12 cellular contexts compared by ENCODE assay signal in the genomic region with DNA sequence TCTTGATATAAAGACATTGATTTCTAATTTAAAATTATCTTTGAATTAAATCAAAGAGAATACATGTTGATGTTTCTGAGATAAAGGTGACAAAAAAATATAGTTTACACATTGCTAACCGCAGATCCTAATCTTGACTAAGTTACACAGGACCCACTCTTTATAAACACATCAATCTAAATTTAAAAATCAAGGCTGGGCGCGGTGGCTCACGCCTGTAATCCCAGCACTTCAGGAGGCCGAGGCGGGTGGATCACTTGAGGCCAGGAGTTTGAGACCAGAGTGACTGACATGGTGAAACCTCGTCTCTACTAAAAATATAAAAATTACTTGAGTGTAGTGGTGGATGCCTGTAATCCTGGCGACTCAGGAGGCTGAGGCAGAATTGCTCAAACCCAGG. TPM values are rescaled to one million over a fixed set of nuclear protein-coding genes. Genes with fewer than 3 reads are reported as not detected.
DNase-seq lines count a peak whose midpoint lies in the region; ATAC-seq, FAIRE-seq and TF ChIP-seq lines count a peak whose summit lies in the region.
"Had no signal": no experiment of that assay in that cellular context is flagged by ENCODE, and none has a peak within 500 bp of the region (broad histone marks: within the 10 kb centered on the region; RNA-seq: fewer than 3 reads in every experiment).

No MANE protein-coding gene starts in this region.

- H3K27ac ChIP-seq in left ventricle myocardium inferior (replicated peaks) (peak overlapping the region; percentile 98), mesodermal cell (ENCODE audit: low read depth, low read length, severe bottlenecking) (no peak overlapping the region), upper lobe of right lung (peak overlapping the region; percentile 94)
- H3K27ac ChIP-seq: ovary had no signal

- no peaks in the 10 kb centered on the region for H3K9me3 ChIP-seq in left ventricle myocardium inferior (replicated peaks)
- no peaks in the 10 kb centered on the region for H3K9me3 ChIP-seq in adipocyte (ENCODE audit: control insufficient read depth, low read length)
- no peaks in the 10 kb centered on the region for H3K9me3 ChIP-seq in mesodermal cell (ENCODE audit: control insufficient read depth, low read length)
- no peaks in the 10 kb centered on the region for H3K9me3 ChIP-seq in upper lobe of right lung
- H3K9me3 ChIP-seq: ovary had no signal

- no peak for ATAC-seq in Right ventricle myocardium superior (ENCODE audit: poor library complexity)
- ATAC-seq in upper lobe of right lung = no peak
- ATAC-seq in GM19328 (IDR thresholded peaks at IDR 0.05; ENCODE audit: unreplicated experiment) = no peak
- no peak for ATAC-seq in HG02870 (IDR thresholded peaks at IDR 0.05; ENCODE audit: unreplicated experiment)

- DNase-seq in left ventricle myocardium inferior (no peak), Right ventricle myocardium superior (no peak), adipocyte (ENCODE audit: low read depth) (no peak), upper lobe of right lung (no peak), GM19239 (ENCODE audit: insufficient read length, low spot score) (no peak)
- DNase-seq: dermis blood vessel endothelial cell, NCI-H1417, ovary had no signal

- FAIRE-seq in GM19239 (lab: Jason Lieb, UNC) = no peak
- FAIRE-seq: GM18507 had no signal

- H3K9ac ChIP-seq in adipocyte (ENCODE audit: low read length) = peak overlapping the region; percentile 88

- TF ChIP-seq CTCF in left ventricle myocardium inferior (IDR thresholded peaks at IDR 0.05; ENCODE audit: borderline replicate concordance) (no peak), upper lobe of right lung (IDR thresholded peaks at IDR 0.05) (no peak)

- intact Hi-C loops in left ventricle myocardium inferior (cut with micrococcal nuclease) = no loop called here
- intact Hi-C loops in Right ventricle myocardium superior (cut with DNase I) = no loop called here
- intact Hi-C loops in upper lobe of right lung (cut with DNase I) = no loop called here

- H3K4me3 ChIP-seq in left ventricle myocardium inferior = peak overlapping the region; percentile 92
- peak overlapping the region; percentile 92 for H3K4me3 ChIP-seq in adipocyte (ENCODE audit: low read length)
- peak overlapping the region; percentile 89 for H3K4me3 ChIP-seq in mesodermal cell (ENCODE audit: extremely low read depth, insufficient read depth, low read length, poor library complexity, severe bottlenecking)
- H3K4me3 ChIP-seq in upper lobe of right lung = peak overlapping the region; percentile 82

- H3K4me1 ChIP-seq in left ventricle myocardium inferior = peaks cover 33% of the 10 kb centered on the region
- H3K4me1 ChIP-seq in adipocyte (ENCODE audit: control insufficient read depth, insufficient read depth, low read length) = peaks cover 17% of the 10 kb centered on the region
- no peaks in the 10 kb centered on the region for H3K4me1 ChIP-seq in mesodermal cell (ENCODE audit: control insufficient read depth, insufficient read depth, low read length, poor library complexity, severe bottlenecking)
- peaks cover 21% of the 10 kb centered on the region for H3K4me1 ChIP-seq in upper lobe of right lung

- H3K36me3 ChIP-seq in left ventricle myocardium inferior (no peaks in the 10 kb centered on the region), adipocyte (ENCODE audit: control insufficient read depth, insufficient read depth, low read length, severe bottlenecking) (no peaks in the 10 kb centered on the region), mesodermal cell (ENCODE audit: control insufficient read depth, insufficient read depth, low read length) (peaks cover 12% of the 10 kb centered on the region), upper lobe of right lung (no peaks in the 10 kb centered on the region)
- H3K36me3 ChIP-seq: ovary had no signal

- WGBS in mesodermal cell (ENCODE audit: insufficient coverage in 2 of 2), 2 experiments = 93 to 94% methylated on average over 6 to 7 of the region's 8 CpGs

- H3K27me3 ChIP-seq in left ventricle myocardium inferior (ENCODE audit: low read depth) = no peaks in the 10 kb centered on the region
- no peaks in the 10 kb centered on the region for H3K27me3 ChIP-seq in adipocyte (replicated peaks; ENCODE audit: control insufficient read depth, insufficient read depth, low read length)
- H3K27me3 ChIP-seq in upper lobe of right lung = no peaks in the 10 kb centered on the region
- H3K27me3 ChIP-seq: ovary had no signal

RNA-seq across cellular contexts. Expression of a gene that starts 1.9 kb away (rescaled TPM):
- total RNA-seq in left ventricle myocardium inferior = 26.9 TPM
- 22.4 TPM for total RNA-seq in Right ventricle myocardium superior
- polyA plus RNA-seq in mesodermal cell (2013, experiment 1 of 2) = 43.3 TPM
- 50.2 TPM for polyA plus RNA-seq in mesodermal cell (2013, experiment 2 of 2)
- 53.7 TPM for total RNA-seq in upper lobe of right lung
